Comparison of ENCODE assay signal across 28 cellular contexts in the genomic region with DNA sequence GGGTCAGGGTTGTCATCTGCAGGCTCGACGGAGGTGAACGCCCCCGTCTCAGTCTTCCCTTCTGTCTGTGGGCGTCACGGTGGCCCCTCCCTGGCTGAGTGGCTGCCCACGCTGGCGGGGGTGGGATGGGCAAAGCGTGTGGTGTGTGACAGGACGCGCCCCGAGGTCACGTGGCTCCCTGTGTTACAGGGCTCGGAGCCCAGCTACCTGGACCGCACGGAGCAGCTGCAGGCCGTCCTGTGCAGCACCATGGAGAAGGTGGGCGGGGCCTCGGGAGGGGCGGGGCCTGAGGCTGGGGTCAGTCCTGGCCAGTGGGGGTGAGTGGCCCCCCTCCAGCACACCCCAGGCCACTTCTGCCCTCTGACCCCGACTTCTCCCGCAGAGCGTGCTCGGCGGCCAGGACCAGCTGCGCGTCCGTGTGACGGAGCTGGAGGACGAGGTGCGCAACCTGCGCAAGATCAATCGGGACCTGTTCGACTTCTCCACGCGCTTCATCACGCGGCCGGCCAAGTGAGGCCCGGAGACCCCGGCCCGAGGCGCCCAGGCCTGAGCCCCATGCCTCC. TPM values are rescaled to one million over a fixed set of nuclear protein-coding genes. Genes with fewer than 3 reads are reported as not detected.
"Had no signal": no experiment of that assay in that cellular context is flagged by ENCODE, and none has a peak within 500 bp of the region (broad histone marks: within the 10 kb centered on the region; RNA-seq: fewer than 3 reads in every experiment).

No MANE protein-coding gene starts in this region.

- H3K36me3 ChIP-seq: ovary had no signal

- ATAC-seq: activated CD8-positive, alpha-beta memory T cell treated with anti-CD3 and anti-CD28 coated beads, Interleukin-2, amount 10 ng/mL, durations not matched to agents 7 days and 5 days; activated CD8-positive, alpha-beta T cell treated with anti-CD3 and anti-CD28 coated beads for 36 hours; body of pancreas; naive thymus-derived CD8-positive, alpha-beta T cell had no signal

- H3K4me3 ChIP-seq: body of pancreas, cardiac muscle cell, heart right ventricle, ovary, prostate gland had no signal

- H3K4me1 ChIP-seq: prostate gland had no signal

- H3K9me3 ChIP-seq: body of pancreas, heart right ventricle, ovary, prostate gland had no signal

- H3K27ac Mint-ChIP-seq: activated CD4-positive, alpha-beta T cell treated with anti-CD3 and anti-CD28 coated beads, Interleukin-2, amount 10 ng/mL, durations not matched to agents 7 days and 5 days; activated CD8-positive, alpha-beta memory T cell treated with anti-CD3 and anti-CD28 coated beads, Interleukin-2, amount 10 ng/mL, durations not matched to agents 7 days and 5 days; activated CD8-positive, alpha-beta T cell treated with anti-CD3 and anti-CD28 coated beads for 36 hours; T-helper 2 cell treated with Interferon-gamma antibody and Interleukin-4, amounts not matched to agents 5 μg/mL and 100 μg/mL, for 36 hours had no signal

- H3K27ac ChIP-seq: body of pancreas, cardiac muscle cell, heart right ventricle, ovary, prostate gland, VCaP had no signal

- DNase-seq: activated CD4-positive, alpha-beta T cell treated with anti-CD3 and anti-CD28 coated beads, Interleukin-2, amount 10 ng/mL, durations not matched to agents 7 days and 5 days; activated CD4-positive, CD25-positive, alpha-beta regulatory T cell treated with anti-CD3 and anti-CD28 coated beads, Interleukin-2, amount 50 U/mL, for 72 hours; activated CD8-positive, alpha-beta memory T cell treated with anti-CD3 and anti-CD28 coated beads, Interleukin-2, amount 10 ng/mL, durations not matched to agents 7 days and 5 days; activated CD8-positive, alpha-beta T cell treated with anti-CD3 and anti-CD28 coated beads for 36 hours; activated effector memory CD4-positive, alpha-beta T cell treated with anti-CD3 and anti-CD28 coated beads, Interleukin-2, amount 50 U/mL, for 16 hours; activated naive CD4-positive, alpha-beta T cell treated with anti-CD3 and anti-CD28 coated beads, Interleukin-2, amount 50 U/mL, for 16 hours; activated T-cell treated with anti-CD3 and anti-CD28 coated beads for 4 hours; anterior cingulate cortex; body of pancreas; cortex of kidney; erythroblast; foreskin fibroblast; heart right ventricle; naive thymus-derived CD8-positive, alpha-beta T cell; ovary; stimulated activated CD4-positive, alpha-beta T cell treated with anti-CD3 and anti-CD28 coated beads, Interleukin-4, amount 100 ng/mL, for 24 hours; stimulated activated naive CD4-positive, alpha-beta T cell treated with Interleukin-2 at 50 U/mL for 16 hours had no signal

- FAIRE-seq: keratinocyte had no signal

- H3K9me3 Mint-ChIP-seq: activated CD4-positive, alpha-beta T cell treated with anti-CD3 and anti-CD28 coated beads, Interleukin-2, amount 10 ng/mL, durations not matched to agents 7 days and 5 days; activated CD8-positive, alpha-beta T cell treated with anti-CD3 and anti-CD28 coated beads for 36 hours; T-helper 2 cell treated with Interferon-gamma antibody and Interleukin-4, amounts not matched to agents 5 μg/mL and 100 μg/mL, for 36 hours had no signal

- H3K4me3 Mint-ChIP-seq: activated CD4-positive, alpha-beta T cell treated with anti-CD3 and anti-CD28 coated beads, Interleukin-2, amount 10 ng/mL, durations not matched to agents 7 days and 5 days; activated CD8-positive, alpha-beta memory T cell treated with anti-CD3 and anti-CD28 coated beads, Interleukin-2, amount 10 ng/mL, durations not matched to agents 7 days and 5 days; activated CD8-positive, alpha-beta T cell treated with anti-CD3 and anti-CD28 coated beads for 36 hours; naive thymus-derived CD8-positive, alpha-beta T cell; T-helper 2 cell treated with Interferon-gamma antibody and Interleukin-4, amounts not matched to agents 5 μg/mL and 100 μg/mL, for 36 hours had no signal

RNA-seq across cellular contexts. Expression of a gene that starts 6.3 kb away (rescaled TPM):
- total RNA-seq: activated CD4-positive, alpha-beta T cell treated with anti-CD3 and anti-CD28 coated beads, Interleukin-2, amount 10 ng/mL, durations not matched to agents 7 days and 5 days; activated CD8-positive, alpha-beta memory T cell treated with anti-CD3 and anti-CD28 coated beads, Interleukin-2, amount 10 ng/mL, durations not matched to agents 7 days and 5 days; cerebellum; naive thymus-derived CD8-positive, alpha-beta T cell; subcutaneous adipose tissue; ureter had no signal
- polyA plus RNA-seq: naive thymus-derived CD8-positive, alpha-beta T cell had no signal

RNA-seq across cellular contexts. Expression of a gene that starts 27.4 kb away (rescaled TPM):
- total RNA-seq: activated CD4-positive, alpha-beta T cell treated with anti-CD3 and anti-CD28 coated beads, Interleukin-2, amount 10 ng/mL, durations not matched to agents 7 days and 5 days; activated CD8-positive, alpha-beta memory T cell treated with anti-CD3 and anti-CD28 coated beads, Interleukin-2, amount 10 ng/mL, durations not matched to agents 7 days and 5 days; activated CD8-positive, alpha-beta T cell treated with anti-CD3 and anti-CD28 coated beads for 36 hours; body of pancreas; cardiac muscle cell; cerebellum; fibroblast of lung; heart right ventricle; lung microvascular endothelial cell; naive thymus-derived CD8-positive, alpha-beta T cell; ovary; prostate gland; subcutaneous adipose tissue; ureter had no signal
- polyA plus RNA-seq: cardiac muscle cell; fibroblast of lung; heart right ventricle; keratinocyte; naive thymus-derived CD8-positive, alpha-beta T cell; ovary; thymus had no signal
